Comparison of ENCODE assay signal across 18 cellular contexts in the genomic region with DNA sequence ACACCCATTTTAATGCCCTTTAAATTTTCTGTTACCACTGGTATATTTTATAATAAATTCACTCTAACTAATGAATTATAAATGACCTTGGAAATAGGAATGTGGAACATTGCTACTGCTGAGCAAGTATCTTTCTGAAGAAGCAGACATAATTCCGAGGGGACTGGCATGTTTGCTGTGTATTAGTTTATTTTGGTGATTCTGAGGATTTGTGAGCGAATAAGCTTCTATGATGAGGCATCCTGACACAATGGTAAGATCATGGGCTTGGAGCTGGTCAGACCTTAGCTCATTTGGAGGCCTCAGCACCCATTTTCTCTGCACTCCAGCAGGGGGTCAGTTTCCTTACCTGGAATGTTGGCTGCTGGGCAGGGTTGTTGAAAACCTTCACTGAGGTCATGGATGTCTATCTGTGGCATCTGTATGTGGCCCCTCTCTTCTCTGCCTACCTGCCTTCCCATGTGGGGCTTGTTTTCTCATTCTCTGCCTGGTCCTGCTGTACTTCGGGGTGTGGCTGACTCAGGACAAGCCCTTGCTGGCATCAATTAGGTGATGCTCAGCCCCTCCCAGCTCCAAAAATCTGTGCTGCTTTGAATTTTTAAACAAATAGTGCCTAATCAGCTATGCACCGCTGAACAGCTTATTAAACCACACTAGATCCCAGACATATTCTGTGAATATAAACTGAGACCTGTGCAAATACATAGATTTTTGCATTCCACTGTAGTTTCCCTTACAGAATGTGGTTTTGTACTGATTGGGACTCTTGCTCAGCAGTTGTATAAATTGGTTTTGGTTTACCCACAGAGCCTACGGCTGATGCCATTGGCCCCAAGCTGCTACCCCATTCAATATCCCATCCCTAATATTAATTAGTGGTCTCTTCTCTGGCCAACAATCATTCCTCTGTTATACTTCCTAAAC. TPM values are rescaled to one million over a fixed set of nuclear protein-coding genes. Genes with fewer than 3 reads are reported as not detected.
DNase-seq lines count a peak whose midpoint lies in the region; ATAC-seq and TF ChIP-seq lines count a peak whose summit lies in the region.
"Had no signal": no experiment of that assay in that cellular context is flagged by ENCODE, and none has a peak within 500 bp of the region (broad histone marks: within the 10 kb centered on the region; RNA-seq: fewer than 3 reads in every experiment).

No MANE protein-coding gene starts in this region.

- peaks cover 92 to 94% (median 93%) of the 10 kb centered on the region in 3 donors for H3K4me1 Mint-ChIP-seq in T-cell

- no peak for TF ChIP-seq CTCF in AG09319 (IDR thresholded peaks at IDR 0.05; ENCODE audit: low read depth, low read length)
- peak; percentile 10 for TF ChIP-seq CTCF in epithelial cell of proximal tubule (conservative IDR thresholded peaks at IDR 0.05; ENCODE audit: low read depth, low read length)

- peak overlapping the region in 1 of 3 donors; percentile 30 for H3K4me3 Mint-ChIP-seq in T-cell
- H3K4me3 Mint-ChIP-seq: H9 had no signal

- in situ Hi-C loops in G401 (cut with HindIII; ENCODE audit: low sequenced_read_pairs) = no loop called here

- POLR2A ChIA-PET in T-cell (lab: Charles Lee) = interaction anchor here (0.6 kb wide), 2 partner anchors 11 to 178 kb away, joined by 3 read pairs; partner anchors contain the start of gene ARID1B (in 1 of the 2)

- H3K9me3 Mint-ChIP-seq in T-cell = no peaks in the 10 kb centered on the region
- H3K9me3 Mint-ChIP-seq: H9 had no signal

- CTCF ChIA-PET in T-cell (lab: Charles Lee) = interaction anchor here in 1 of 2 donors (0.5 kb wide), 1 partner anchor 12 kb away, joined by 6 read pairs; no protein-coding TSS in a partner anchor

- ATAC-seq in GM18502 (IDR thresholded peaks at IDR 0.05; ENCODE audit: poor library complexity, unreplicated experiment) (no peak), T-cell (replicated peaks in 1 of 4) (no peak), GM18519 (IDR thresholded peaks at IDR 0.05; ENCODE audit: low FRiP score, unreplicated experiment) (no peak)
- ATAC-seq: right cardiac atrium had no signal

- no peak overlapping the region for H3K4me3 ChIP-seq in epithelial cell of proximal tubule (ENCODE audit: low read depth, low read length)
- H3K4me3 ChIP-seq: lung had no signal

- peak; percentile 45 for DNase-seq in AG09319 (ENCODE audit: extremely low read depth, low read depth)
- peak; percentile 59 for DNase-seq in G401 (ENCODE audit: low spot score)
- DNase-seq in NCI-H69 (lab: John Stamatoyannopoulos, UW) = peak; percentile 60
- DNase-seq in epithelial cell of proximal tubule (ENCODE audit: low read depth) = no peak
- DNase-seq in GDM1 (lab: John Stamatoyannopoulos, UW) = no peak
- no peak for DNase-seq in T-cell
- DNase-seq: activated CD8-positive, alpha-beta memory T cell treated with anti-CD3 and anti-CD28 coated beads, Interleukin-2, amount 50 U/mL, for 48 hours; activated naive CD4-positive, alpha-beta T cell treated with Interleukin-2 at 50 U/mL for 16 hours; H9; NCI-H187 treated with DMSO at 0.1 percent for 48 hours; NCI-H524 treated with DMSO at 0.1 percent for 48 hours; right cardiac atrium; RPMI8226; stimulated activated CD4-positive, alpha-beta T cell treated with anti-CD3 and anti-CD28 coated beads, Interleukin-2, amount 100 ng/mL, for 24 hours; T-helper 1 cell had no signal

- H3K27me3 Mint-ChIP-seq in T-cell = no peaks in the 10 kb centered on the region

- no peak overlapping the region for H3K27ac Mint-ChIP-seq in T-cell

- peaks cover 17% of the 10 kb centered on the region for H3K36me3 Mint-ChIP-seq in T-cell

RNA-seq across cellular contexts. Expression of gene ARID1B, which starts 10.7 kb away (rescaled TPM):
- 15.0 and 24.3 TPM in 2 replicates for total RNA-seq in G401 (2014; rRNA removed; shearing (Covaris generic))
- 17.3 and 18.5 TPM in 2 replicates for total RNA-seq in epithelial cell of proximal tubule
- 100 to 1,000 TPM; 103 to 161 (median 108) TPM for total RNA-seq in T-cell

Comparison
In these comparisons a context has a peak if more than half of its experiments do, and no peak if none do; other contexts are left out.
1. DNase-seq: peak in AG09319 (single experiment), G401 (single experiment) and NCI-H69 (single experiment); none in epithelial cell of proximal tubule (single experiment), GDM1 (single experiment) and T-cell (0 of 34).